ENCODE assay signal across 8 cellular contexts in genomic region chr1:209652121-209652742, GRCh38. TPM values are rescaled to one million over a fixed set of nuclear protein-coding genes. Genes with fewer than 3 reads are reported as not detected.
DNase-seq lines count a peak whose midpoint lies in the region; TF ChIP-seq lines count a peak whose summit lies in the region.

Gene LAMB3, minus strand, starts transcription at chr1:209652425. Its CDS starts 1,481 bp downstream, at chr1:209650944.

- H3K27ac ChIP-seq in ACC112 (ENCODE audit: low read depth, low read length): peak within 1 kb of the TSS; percentile 59
- H3K27ac ChIP-seq in duodenal mucosa (ENCODE audit: low read depth, low read length): peak within 1 kb of the TSS; percentile 80
- no peak within 1 kb of the TSS for H3K27ac ChIP-seq in ovary
- peak within 1 kb of the TSS in 2 of 4 donors; percentile 43 to 50 for H3K27ac ChIP-seq in tibial nerve

- intact Hi-C loops in ovary (cut with DNase I): no loop called here

- peak; percentile 89 for DNase-seq in HT1080 (ENCODE audit: low read depth)
- DNase-seq in hippocampal formation (lab: John Stamatoyannopoulos, UW): no peak
- DNase-seq in ovary: no peak
- DNase-seq in tibial nerve (ENCODE audit: low spot score in 2 of 2): no peak
- no peak for DNase-seq in OCI-M2 (lab: John Stamatoyannopoulos, UW; ENCODE audit: unreplicated experiment)

- peaks cover 4% of the 10 kb centered on the region for H3K27me3 Mint-ChIP-seq in nephron (ENCODE audit: low read depth)

- H3K27me3 ChIP-seq in ACC112 (ENCODE audit: insufficient read depth, low read length) (no peaks in the 10 kb centered on the region), duodenal mucosa (ENCODE audit: control insufficient read depth in 1 of 2, insufficient read depth in 2 of 2, low read length in 2 of 2) (no peaks in the 10 kb centered on the region), ovary (no peaks in the 10 kb centered on the region), tibial nerve (no peaks in the 10 kb centered on the region)

- peaks cover 61% of the 10 kb centered on the region for H3K4me1 Mint-ChIP-seq in nephron

- no peak within 1 kb of the TSS for H3K4me3 Mint-ChIP-seq in nephron

- H3K4me3 ChIP-seq in ACC112 (ENCODE audit: low read depth, low read length) (no peak within 1 kb of the TSS), duodenal mucosa (ENCODE audit: low read depth in 1 of 2, low read length in 2 of 2) (peak within 1 kb of the TSS; percentile 55 to 56), ovary (no peak within 1 kb of the TSS), tibial nerve (no peak within 1 kb of the TSS)

- peak within 1 kb of the TSS; percentile 58 to 81 for H3K9ac ChIP-seq in duodenal mucosa (ENCODE audit: low read depth in 1 of 2, low read length in 2 of 2)

- TF ChIP-seq CTCF in nephron (IDR thresholded peaks at IDR 0.05; ENCODE audit: unreplicated experiment in 3 of 3) (no peak), ovary (IDR thresholded peaks at IDR 0.05) (no peak), tibial nerve (IDR thresholded peaks at IDR 0.05) (no peak)

- H3K4me1 ChIP-seq in ACC112 (ENCODE audit: control insufficient read depth, insufficient read depth, low read length, unreplicated experiment) (peaks cover 45% of the 10 kb centered on the region), duodenal mucosa (ENCODE audit: control insufficient read depth in 1 of 2, insufficient read depth in 2 of 2, low read length in 2 of 2) (peaks cover 62 to 69% of the 10 kb centered on the region in 2 donors), ovary (ENCODE audit: insufficient read depth) (peaks cover 16% of the 10 kb centered on the region), tibial nerve (peaks cover 0 to 57% (median 26%) of the 10 kb centered on the region in 4 donors)

- no peak for TF ChIP-seq EP300 in ovary (IDR thresholded peaks at IDR 0.05)
- TF ChIP-seq EP300 in tibial nerve (IDR thresholded peaks at IDR 0.05): no peak

- peak within 1 kb of the TSS; percentile 60 to 90 (median 83) for H3K27ac Mint-ChIP-seq in nephron

- no peaks in the 10 kb centered on the region for H3K36me3 Mint-ChIP-seq in nephron (ENCODE audit: low read depth)

- TF ChIP-seq POLR2A in ovary (IDR thresholded peaks at IDR 0.05) (no peak), tibial nerve (IDR thresholded peaks at IDR 0.05) (no peak)

- WGBS in ovary, 3 donors: 86 to 91% (median 86%) methylated on average over 14 of the region's 14 CpGs
- WGBS in tibial nerve, 2 donors: 76 to 82% methylated on average over 12 to 14 of the region's 14 CpGs

- H3K9me3 ChIP-seq in duodenal mucosa (ENCODE audit: control insufficient read depth in 1 of 2, low read length in 2 of 2) (no peaks in the 10 kb centered on the region), ovary (no peaks in the 10 kb centered on the region), tibial nerve (no peaks in the 10 kb centered on the region)

- H3K9me3 Mint-ChIP-seq in nephron: no peaks in the 10 kb centered on the region

- no peaks in the 10 kb centered on the region for H3K36me3 ChIP-seq in ACC112 (ENCODE audit: insufficient read depth, low read length)
- no peaks in the 10 kb centered on the region for H3K36me3 ChIP-seq in duodenal mucosa (ENCODE audit: control insufficient read depth in 1 of 2, insufficient read depth in 2 of 2, low read length in 2 of 2)
- no peaks in the 10 kb centered on the region for H3K36me3 ChIP-seq in ovary
- no peaks in the 10 kb centered on the region for H3K36me3 ChIP-seq in tibial nerve

- no peaks in the 10 kb centered on the region for H3K79me2 ChIP-seq in ACC112 (ENCODE audit: control insufficient read depth, insufficient read depth, low read length, unreplicated experiment)

- no peak within 1 kb of the TSS for H2AFZ ChIP-seq in ACC112 (ENCODE audit: low read length, unreplicated experiment)

RNA-seq across cellular contexts. Expression of gene LAMB3, which starts in this region (rescaled TPM):
- total RNA-seq in HT1080 (2014; rRNA removed; shearing (Covaris generic)): 387 and 423 TPM in 2 replicates
- polyA plus RNA-seq in HT1080 (2015; cell fraction: cytosol; rRNA removed): 327 and 332 TPM in 2 replicates
- polyA plus RNA-seq in HT1080 (2015; cell fraction: nucleus; rRNA removed): 1,463 and 1,478 TPM in 2 replicates
- total RNA-seq in ovary (10 to 100 TPM in 1 of 7 donors, 1 to 10 TPM in 4, under 1 TPM in 2; 0.58 to 56.9 (median 4.2) TPM), tibial nerve (10 to 100 TPM in 1 of 4 donors, 1 to 10 TPM in 3; 2.5 to 22.8 (median 4.2) TPM)
- 1 to 10 TPM in 1 of 2 donors, under 1 TPM in 1; 0.54 to 7.0 TPM for polyA plus RNA-seq in ovary

Comparison
In these comparisons a context has a peak if more than half of its experiments do, and no peak if none do; other contexts are left out.
1. H3K27ac ChIP-seq: peak in ACC112 (single experiment) and duodenal mucosa (single experiment); none in ovary (0 of 2).
2. H3K4me3 ChIP-seq: peak in duodenal mucosa (2 of 2); none in ACC112 (single experiment), ovary (single experiment) and tibial nerve (0 of 4).